25 cellular contexts compared by ENCODE assay signal in genomic region chr1:234277161-234277868, GRCh38.
"Had no signal": no experiment of that assay in that cellular context is flagged by ENCODE, and none has a peak within 500 bp of the region (broad histone marks: within the 10 kb centered on the region; RNA-seq: fewer than 3 reads in every experiment).

No MANE protein-coding gene starts in this region.

- H3K36me3 Mint-ChIP-seq: activated CD4-positive, alpha-beta memory T cell treated with anti-CD3 and anti-CD28 coated beads for 36 hours; activated naive CD4-positive, alpha-beta T cell treated with anti-CD3 and anti-CD28 coated beads, Interleukin-2, amount 50 U/mL, for 72 hours had no signal

- H3K27me3 Mint-ChIP-seq: activated CD4-positive, alpha-beta T cell treated with anti-CD3 and anti-CD28 coated beads, Interleukin-2, amount 10 ng/mL, durations not matched to agents 7 days and 5 days had no signal

- DNase-seq: activated CD4-positive, alpha-beta memory T cell treated with anti-CD3 and anti-CD28 coated beads for 36 hours; activated CD4-positive, alpha-beta T cell treated with anti-CD3 and anti-CD28 coated beads, Interleukin-2, amount 10 ng/mL, durations not matched to agents 7 days and 5 days; activated CD4-positive, CD25-positive, alpha-beta regulatory T cell; activated CD8-positive, alpha-beta memory T cell treated with anti-CD3 and anti-CD28 coated beads for 24 hours; activated effector memory CD4-positive, alpha-beta T cell treated with anti-CD3 and anti-CD28 coated beads, Interleukin-2, amount 50 U/mL, for 16 hours; activated naive CD4-positive, alpha-beta T cell treated with Interleukin-2 at 50 U/mL for 16 hours; activated naive CD8-positive, alpha-beta T cell treated with anti-CD3 and anti-CD28 coated beads, Interleukin-2, amount 50 U/mL, for 24 hours; activated T-cell treated with anti-CD3 and anti-CD28 coated beads, Interleukin-2, amount 50 U/mL, for 4 hours; amniotic stem cell; brain microvascular endothelial cell; KG1; NCI-H1092; NCI-H2107; NCI-H226; NCI-H510A; NCI-H526 treated with DMSO at 0.1 percent for 48 hours; NCI-H82; NK-92 treated with Interleukin-12 subunit alpha and Interleukin-12 subunit beta, amount 100 ng/mL, for 24 hours; OCI-M1; RPMI8226; SK-N-SH; T-helper 1 cell had no signal

- ATAC-seq: activated naive CD4-positive, alpha-beta T cell treated with anti-CD3 and anti-CD28 coated beads, Interleukin-2, amount 50 U/mL, for 72 hours; activated naive CD8-positive, alpha-beta T cell treated with anti-CD3 and anti-CD28 coated beads, Interleukin-2, amount 50 U/mL, for 24 hours; activated T-cell treated with anti-CD3 and anti-CD28 coated beads, Interleukin-2, amount 50 U/mL, for 4 hours; Panc1; Right ventricle myocardium inferior had no signal

- H3K4me3 Mint-ChIP-seq: activated CD4-positive, alpha-beta memory T cell treated with anti-CD3 and anti-CD28 coated beads for 36 hours; activated CD4-positive, alpha-beta T cell treated with anti-CD3 and anti-CD28 coated beads, Interleukin-2, amount 10 ng/mL, durations not matched to agents 7 days and 5 days; activated naive CD8-positive, alpha-beta T cell treated with anti-CD3 and anti-CD28 coated beads, Interleukin-2, amount 50 U/mL, for 24 hours; activated T-cell treated with anti-CD3 and anti-CD28 coated beads, Interleukin-2, amount 50 U/mL, for 4 hours had no signal

- H3K27ac Mint-ChIP-seq: activated CD4-positive, alpha-beta memory T cell treated with anti-CD3 and anti-CD28 coated beads for 36 hours; activated CD4-positive, alpha-beta T cell treated with anti-CD3 and anti-CD28 coated beads, Interleukin-2, amount 10 ng/mL, durations not matched to agents 7 days and 5 days; activated naive CD8-positive, alpha-beta T cell treated with anti-CD3 and anti-CD28 coated beads, Interleukin-2, amount 50 U/mL, for 24 hours had no signal

- H3K9me3 Mint-ChIP-seq: activated CD4-positive, alpha-beta memory T cell treated with anti-CD3 and anti-CD28 coated beads for 36 hours; activated CD4-positive, alpha-beta T cell treated with anti-CD3 and anti-CD28 coated beads, Interleukin-2, amount 10 ng/mL, durations not matched to agents 7 days and 5 days; activated naive CD4-positive, alpha-beta T cell treated with anti-CD3 and anti-CD28 coated beads, Interleukin-2, amount 50 U/mL, for 72 hours; activated naive CD8-positive, alpha-beta T cell treated with anti-CD3 and anti-CD28 coated beads, Interleukin-2, amount 50 U/mL, for 24 hours; activated T-cell treated with anti-CD3 and anti-CD28 coated beads, Interleukin-2, amount 50 U/mL, for 4 hours had no signal
